ENCODE assay signal across 11 cellular contexts in genomic region chr9:95104088-95104960, GRCh38.
A peak's percentile ranks its signal among the peaks of the same experiment; 100 is the strongest.
DNase-seq lines count a peak whose midpoint lies in the region; ATAC-seq and TF ChIP-seq lines count a peak whose summit lies in the region.
"Had no signal": no experiment of that assay in that cellular context is flagged by ENCODE, and none has a peak within 500 bp of the region (broad histone marks: within the 10 kb centered on the region; RNA-seq: fewer than 3 reads in every experiment).

No MANE protein-coding gene starts in this region.

- 70 to 76% methylated on average over 15 to 22 of the region's 24 CpGs for WGBS in body of pancreas, 2 donors
- WGBS in stomach, 5 donors, result 68 to 81% (median 78%) methylated on average over 18 to 24 of the region's 24 CpGs

- H3K27me3 Mint-ChIP-seq in naive thymus-derived CD8-positive, alpha-beta T cell, result no peaks in the 10 kb centered on the region
- H3K27me3 Mint-ChIP-seq: naive thymus-derived CD4-positive, alpha-beta T cell had no signal

- H3K27ac Mint-ChIP-seq in naive thymus-derived CD8-positive, alpha-beta T cell, result no peak overlapping the region
- H3K27ac Mint-ChIP-seq: T-helper 2 cell treated with Interferon-gamma antibody and Interleukin-4, amounts not matched to agents 5 μg/mL and 100 μg/mL, for 36 hours had no signal

- peak overlapping the region; percentile 12 to 71 (median 26) for H3K27ac ChIP-seq in body of pancreas
- H3K27ac ChIP-seq in right atrium auricular region, result peak overlapping the region; percentile 32 to 68
- peak overlapping the region; percentile 10 to 63 (median 18) for H3K27ac ChIP-seq in stomach

- peaks cover 0 to 2% (median 0%) of the 10 kb centered on the region in 4 donors for H3K4me1 Mint-ChIP-seq in naive thymus-derived CD8-positive, alpha-beta T cell

- DNase-seq in H7 (peak; percentile 40), body of pancreas (no peak), right atrium auricular region (ENCODE audit: low spot score) (no peak), stomach (no peak), COR-L47 (lab: John Stamatoyannopoulos, UW) (no peak), NCI-H2107 (lab: John Stamatoyannopoulos, UW) (no peak)
- DNase-seq in naive thymus-derived CD8-positive, alpha-beta T cell, result no peak
- DNase-seq: kidney glomerular epithelial cell; naive thymus-derived CD4-positive, alpha-beta T cell had no signal

- H3K4me3 ChIP-seq in H7 (ENCODE audit: insufficient read depth, low read depth, low read length) (no peak overlapping the region), body of pancreas (no peak overlapping the region), right atrium auricular region (no peak overlapping the region), stomach (no peak overlapping the region)

- POLR2A ChIA-PET in naive thymus-derived CD8-positive, alpha-beta T cell (lab: Charles Lee), result no interaction called here

- H3K9me3 ChIP-seq in body of pancreas (no peaks in the 10 kb centered on the region), right atrium auricular region (no peaks in the 10 kb centered on the region), stomach (no peaks in the 10 kb centered on the region)

- ATAC-seq in body of pancreas (no peak), GM18520 (IDR thresholded peaks at IDR 0.05; ENCODE audit: unreplicated experiment) (no peak)
- ATAC-seq in naive thymus-derived CD8-positive, alpha-beta T cell, result no peak
- ATAC-seq: naive thymus-derived CD4-positive, alpha-beta T cell had no signal

- TF ChIP-seq POLR2A in body of pancreas (IDR thresholded peaks at IDR 0.05) (no peak), stomach (IDR thresholded peaks at IDR 0.05) (no peak)

- H3K4me3 Mint-ChIP-seq in naive thymus-derived CD8-positive, alpha-beta T cell, result no peak overlapping the region
- H3K4me3 Mint-ChIP-seq: naive thymus-derived CD4-positive, alpha-beta T cell; T-helper 2 cell treated with Interferon-gamma antibody and Interleukin-4, amounts not matched to agents 5 μg/mL and 100 μg/mL, for 36 hours had no signal

- no peak for TF ChIP-seq EP300 in stomach (IDR thresholded peaks at IDR 0.05)

- H3K4me1 ChIP-seq in body of pancreas (peaks cover 82% of the 10 kb centered on the region), right atrium auricular region (peaks cover 0 to 70% of the 10 kb centered on the region in 2 donors), stomach (peaks cover 13 to 80% (median 51%) of the 10 kb centered on the region in 4 donors)

- H3K36me3 ChIP-seq in H7 (replicated peaks; ENCODE audit: control insufficient read depth, insufficient read depth, low read length), result no peaks in the 10 kb centered on the region; the same call in 1 of the 2 replicates
- H3K36me3 ChIP-seq in body of pancreas (replicated peaks in 1 of 2; ENCODE audit: insufficient read depth in 1 of 2, low read depth in 2 of 2), result peaks cover 0 to 2% of the 10 kb centered on the region in 2 donors
- peaks cover 54% of the 10 kb centered on the region for H3K36me3 ChIP-seq in right atrium auricular region
- peaks cover 10 to 48% (median 41%) of the 10 kb centered on the region in 4 donors for H3K36me3 ChIP-seq in stomach

- H3K9me3 Mint-ChIP-seq in naive thymus-derived CD8-positive, alpha-beta T cell, result no peaks in the 10 kb centered on the region
- H3K9me3 Mint-ChIP-seq: naive thymus-derived CD4-positive, alpha-beta T cell; T-helper 2 cell treated with Interferon-gamma antibody and Interleukin-4, amounts not matched to agents 5 μg/mL and 100 μg/mL, for 36 hours had no signal

- intact Hi-C loops in body of pancreas (cut with DNase I), result no loop called here
- intact Hi-C loops in stomach (cut with DNase I; ENCODE audit: low total_unique reads), result no loop called here

- peaks cover 2 to 20% (median 4%) of the 10 kb centered on the region in 3 donors for H3K36me3 Mint-ChIP-seq in naive thymus-derived CD8-positive, alpha-beta T cell

- no peaks in the 10 kb centered on the region for H3K27me3 ChIP-seq in H7 (ENCODE audit: control insufficient read depth, insufficient read depth, low read length)
- no peaks in the 10 kb centered on the region for H3K27me3 ChIP-seq in body of pancreas
- H3K27me3 ChIP-seq in right atrium auricular region, result no peaks in the 10 kb centered on the region
- no peaks in the 10 kb centered on the region for H3K27me3 ChIP-seq in stomach

- TF ChIP-seq CTCF in body of pancreas (IDR thresholded peaks at IDR 0.05) (no peak), right atrium auricular region (IDR thresholded peaks at IDR 0.05) (no peak), stomach (IDR thresholded peaks at IDR 0.05) (no peak)
